Comparison of ENCODE assay signal across 8 cellular contexts in the genomic region with DNA sequence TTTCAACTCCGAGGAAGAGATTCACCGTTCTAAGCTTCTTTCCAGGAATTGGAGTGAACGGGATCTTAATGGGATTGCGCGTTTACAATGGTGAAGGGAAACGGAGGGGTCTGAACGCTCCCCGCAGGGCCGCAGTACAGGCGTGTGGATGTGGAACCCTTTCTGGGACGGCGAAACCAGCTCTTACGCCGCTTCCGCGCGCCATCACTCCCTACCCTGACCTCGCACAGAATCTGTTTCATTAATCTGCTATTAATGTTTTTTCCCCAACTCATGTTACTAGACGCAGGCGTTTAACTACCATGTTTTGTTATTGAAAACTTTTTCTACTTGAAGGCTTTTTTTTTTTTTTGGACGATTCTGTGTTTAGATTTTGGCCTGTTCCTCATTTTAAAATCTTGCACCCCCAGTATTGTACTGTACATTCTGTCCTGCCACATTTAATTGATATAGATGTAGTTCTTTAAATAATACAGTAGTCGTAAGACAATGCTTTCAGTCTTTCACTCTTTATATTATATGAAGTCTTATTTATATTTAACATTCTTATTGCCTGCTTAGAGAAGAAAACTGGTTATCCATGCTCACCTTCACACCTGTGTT. TPM values are rescaled to one million over a fixed set of nuclear protein-coding genes. Genes with fewer than 3 reads are reported as not detected.
DNase-seq lines count a peak whose midpoint lies in the region; ATAC-seq and TF ChIP-seq lines count a peak whose summit lies in the region.

No MANE protein-coding gene starts in this region.

- H3K36me3 ChIP-seq in PC-3 (ENCODE audit: low read depth, low read length) (no peaks in the 10 kb centered on the region), mesenchymal stem cell (ENCODE audit: control insufficient read depth in 1 of 2, insufficient read depth in 2 of 2, low read depth in 1 of 2, low read length in 2 of 2) (no peaks in the 10 kb centered on the region), tibial artery (no peaks in the 10 kb centered on the region)

- H3K4me1 ChIP-seq in PC-3 (ENCODE audit: insufficient read depth, low read length) (peaks cover 19% of the 10 kb centered on the region), mesenchymal stem cell (ENCODE audit: control insufficient read depth, insufficient read depth, low read depth, low read length) (no peaks in the 10 kb centered on the region), tibial artery (peaks cover 0 to 20% (median 0%) of the 10 kb centered on the region in 4 donors)

- H4K20me1 ChIP-seq in PC-3 (ENCODE audit: low read length) = no peaks in the 10 kb centered on the region

- TF ChIP-seq CTCF in AG04450 (IDR thresholded peaks at IDR 0.05; ENCODE audit: low read depth, low read length) (no peak), PC-3 (conservative IDR thresholded peaks at IDR 0.05; ENCODE audit: low read depth, low read length) (no peak), choroid plexus epithelial cell (conservative IDR thresholded peaks at IDR 0.05; ENCODE audit: low read depth, low read length) (no peak), tibial artery (IDR thresholded peaks at IDR 0.05) (no peak)

- peak overlapping the region; percentile 95 for H3K27ac ChIP-seq in AG04450 (ENCODE audit: low read depth, low read length)
- H3K27ac ChIP-seq in PC-3 (ENCODE audit: low read length) = peak overlapping the region; percentile 90
- peak overlapping the region; percentile 96 for H3K27ac ChIP-seq in mesenchymal stem cell (ENCODE audit: low read length, poor library complexity, severe bottlenecking)
- peak overlapping the region; percentile 98 for H3K27ac ChIP-seq in tibial artery

- peak; percentile 23 for DNase-seq in AG04450 (ENCODE audit: low read depth, low spot score)
- DNase-seq in PC-3 = no peak
- peak; percentile 58 for DNase-seq in choroid plexus epithelial cell (ENCODE audit: low read depth)
- DNase-seq in mesenchymal stem cell = no peak
- peak in 1 of 2 donors; percentile 36 for DNase-seq in tibial artery
- no peak for DNase-seq in activated CD4-positive, CD25-positive, alpha-beta regulatory T cell treated with anti-CD3 and anti-CD28 coated beads, Interleukin-2, amount 50 U/mL, for 72 hours

- H3K27me3 ChIP-seq in AG04450 (ENCODE audit: control insufficient read depth, insufficient read depth, low read length) (no peaks in the 10 kb centered on the region), PC-3 (ENCODE audit: low read length) (no peaks in the 10 kb centered on the region), mesenchymal stem cell (ENCODE audit: control insufficient read depth in 1 of 2, insufficient read depth in 1 of 2, low read length in 2 of 2) (no peaks in the 10 kb centered on the region), tibial artery (no peaks in the 10 kb centered on the region)

- H3F3A ChIP-seq in PC-3 (ENCODE audit: low read length, unreplicated experiment) = no peaks in the 10 kb centered on the region

- peak overlapping the region; percentile 78 for H3K4me3 ChIP-seq in AG04450 (ENCODE audit: low read depth, low read length)
- peak overlapping the region; percentile 92 for H3K4me3 ChIP-seq in PC-3 (ENCODE audit: low read length)
- H3K4me3 ChIP-seq in choroid plexus epithelial cell (ENCODE audit: low read depth, low read length) = peak overlapping the region; percentile 76
- H3K4me3 ChIP-seq in mesenchymal stem cell (ENCODE audit: insufficient read depth in 1 of 2, low read depth in 1 of 2, low read length in 2 of 2) = peak overlapping the region; percentile 71 to 90
- H3K4me3 ChIP-seq in tibial artery = peak overlapping the region; percentile 95 to 96

- CTCF ChIA-PET in AG04450 (lab: Charles Lee) (interaction anchor here (0.6 to 2.1 kb wide), 5 partner anchors 336 to 899 kb away, joined by 3 to 12 read pairs (median 8); no protein-coding TSS in a partner anchor), PC-3 (lab: Charles Lee) (interaction anchor here (0.6 to 1.9 kb wide), 4 partner anchors 21 to 336 kb away, joined by 3 to 7 read pairs (median 6); no protein-coding TSS in a partner anchor)

- peak overlapping the region in 1 of 2 experiments; percentile 11 for H2BK12ac ChIP-seq in mesenchymal stem cell (ENCODE audit: low read length in 2 of 2)

- WGBS in mesenchymal stem cell = 13% methylated on average over 17 of the region's 22 CpGs

- ATAC-seq in GM18511 (IDR thresholded peaks at IDR 0.05; ENCODE audit: unreplicated experiment) (peak; percentile 36), HG03025 (IDR thresholded peaks at IDR 0.05; ENCODE audit: low FRiP score, unreplicated experiment) (peak; percentile 18), PC-3 (peak; percentile 22)

- intact Hi-C loops in PC-3 (cut with micrococcal nuclease) (loop anchor here (1.0 to 5.0 kb wide), 4 partner anchors 40 to 336 kb away; no protein-coding TSS in a partner anchor), tibial artery (cut with DNase I; ENCODE audit: low total_unique reads) (loop anchor here (5.0 kb wide), 1 partner anchor 44 kb away; no protein-coding TSS in a partner anchor)

- peaks cover 45% of the 10 kb centered on the region for H3K79me2 ChIP-seq in PC-3 (ENCODE audit: low read length)

- peak overlapping the region; percentile 98 for H4K8ac ChIP-seq in mesenchymal stem cell (ENCODE audit: low read length)

- POLR2A ChIA-PET in AG04450 (lab: Yijun Ruan, JAX) (interaction anchor here (0.6 to 1.3 kb wide), 7 partner anchors 9 to 903 kb away, joined by 3 to 5 read pairs (median 4); no protein-coding TSS in a partner anchor), PC-3 (lab: Charles Lee; ENCODE audit: unreplicated experiment) (interaction anchor here (0.5 to 1.0 kb wide), 2 partner anchors 43 to 68 kb away, joined by 3 read pairs; no protein-coding TSS in a partner anchor)

- H3K4me2 ChIP-seq in PC-3 (ENCODE audit: low read length) (peak overlapping the region; percentile 96), mesenchymal stem cell (ENCODE audit: low read length, poor library complexity, severe bottlenecking) (peak overlapping the region; percentile 78)

- peak overlapping the region; percentile 7 to 96 for H3K18ac ChIP-seq in mesenchymal stem cell (ENCODE audit: low read depth in 1 of 2, low read length in 2 of 2)

- H2AK5ac ChIP-seq in mesenchymal stem cell (ENCODE audit: low read length, severe bottlenecking) = peak overlapping the region; percentile 59

- H3K9ac ChIP-seq in PC-3 (ENCODE audit: low read length) = peak overlapping the region; percentile 87
- H3K9ac ChIP-seq in mesenchymal stem cell (ENCODE audit: low read length) = peak overlapping the region; percentile 95

- peak overlapping the region; percentile 53 for H2BK5ac ChIP-seq in mesenchymal stem cell (ENCODE audit: low read depth, low read length, poor library complexity, severe bottlenecking)

- H3K9me2 ChIP-seq in PC-3 (replicated peaks; ENCODE audit: low read length) = no peaks in the 10 kb centered on the region

- peak overlapping the region; percentile 73 for H2BK120ac ChIP-seq in mesenchymal stem cell (ENCODE audit: low read depth, low read length)

- no peak overlapping the region for H3K23ac ChIP-seq in mesenchymal stem cell (ENCODE audit: low read length in 2 of 2)

- H3K4ac ChIP-seq in mesenchymal stem cell (ENCODE audit: low read depth in 1 of 2, low read length in 2 of 2) = peak overlapping the region in 1 of 2 experiments; percentile 54

- H3K14ac ChIP-seq in mesenchymal stem cell (ENCODE audit: low read length in 2 of 2) = no peak overlapping the region

- no peak overlapping the region for H4K91ac ChIP-seq in mesenchymal stem cell (ENCODE audit: low read length)

- no peaks in the 10 kb centered on the region for H3K79me1 ChIP-seq in mesenchymal stem cell (replicated peaks; ENCODE audit: low read length, poor library complexity, severe bottlenecking)

- H3K9me3 ChIP-seq in AG04450 (ENCODE audit: control insufficient read depth, insufficient read depth, low read length) (no peaks in the 10 kb centered on the region), PC-3 (ENCODE audit: low read length) (no peaks in the 10 kb centered on the region), mesenchymal stem cell (ENCODE audit: control insufficient read depth, low read length) (no peaks in the 10 kb centered on the region), tibial artery (no peaks in the 10 kb centered on the region)

- BruUV-seq in PC-3 (replicated peaks; lab: Mats Ljungman, UMichigan) = TSS peak; percentile 89

- H2BK15ac ChIP-seq in mesenchymal stem cell (ENCODE audit: low read depth, poor library complexity, severe bottlenecking) = no peak overlapping the region

- H2AFZ ChIP-seq in PC-3 (ENCODE audit: low read length) (peak overlapping the region; percentile 81), mesenchymal stem cell (ENCODE audit: low read depth, low read length) (peak overlapping the region; percentile 1)

RNA-seq across cellular contexts. Expression of gene SUPT3H, which starts 0.7 kb away (rescaled TPM):
- 6.0 and 8.7 TPM in 2 replicates for polyA plus RNA-seq in AG04450 (2011; rRNA removed)
- polyA minus RNA-seq in AG04450 (2011; rRNA and poly(A)+ RNA removed) = 13.1 and 13.8 TPM in 2 replicates
- 3.6 and 4.0 TPM in 2 replicates for total RNA-seq in PC-3 (2014; rRNA removed)
- polyA plus RNA-seq in mesenchymal stem cell (2013, experiment 1 of 2) = 12.2 TPM
- polyA plus RNA-seq in mesenchymal stem cell (2013, experiment 2 of 2) = 11.4 TPM

RNA-seq across cellular contexts. Expression of gene RUNX2, which starts 50.3 kb away (rescaled TPM):
- polyA plus RNA-seq in AG04450 (2011; rRNA removed) = 3.4 and 4.3 TPM in 2 replicates
- 7.0 and 7.9 TPM in 2 replicates for polyA minus RNA-seq in AG04450 (2011; rRNA and poly(A)+ RNA removed)
- total RNA-seq in PC-3 (2014; rRNA removed) = 3.8 and 7.3 TPM in 2 replicates
- polyA plus RNA-seq in mesenchymal stem cell (2013, experiment 1 of 2) = 14.9 TPM
- 14.2 TPM for polyA plus RNA-seq in mesenchymal stem cell (2013, experiment 2 of 2)

Comparison
In these comparisons a context has a peak if more than half of its experiments do, and no peak if none do; other contexts are left out.
1. DNase-seq: peak in AG04450 (single experiment) and choroid plexus epithelial cell (single experiment); none in PC-3 (single experiment), mesenchymal stem cell (single experiment) and activated CD4-positive, CD25-positive, alpha-beta regulatory T cell treated with anti-CD3 and anti-CD28 coated beads, Interleukin-2, amount 50 U/mL, for 72 hours (single experiment).
2. Peak in every context shown above with its lines, with median percentiles within 50 percentile points of each other: H3K27ac ChIP-seq, H3K4me3 ChIP-seq and ATAC-seq.